In the genomic region with DNA sequence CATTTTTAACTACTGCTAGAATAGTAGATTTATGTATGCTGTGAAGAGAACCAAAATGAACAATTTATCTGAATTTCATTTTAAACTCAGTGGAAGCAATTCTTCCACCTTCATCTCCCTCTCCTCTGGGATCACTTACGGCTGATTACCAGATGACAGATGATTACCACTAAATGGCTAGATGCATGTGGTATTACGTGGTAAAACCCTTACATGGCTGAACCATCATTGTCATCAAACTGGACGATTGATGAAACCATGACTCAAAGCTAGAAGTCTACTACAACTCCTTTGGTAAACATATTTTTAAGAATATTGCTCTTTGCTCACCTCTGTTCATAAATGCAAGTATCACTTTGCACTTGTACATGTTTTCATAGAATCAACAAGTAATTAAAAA, we compare ENCODE assay signal across 24 cellular contexts. TPM values are rescaled to one million over a fixed set of nuclear protein-coding genes. Genes with fewer than 3 reads are reported as not detected.
A peak's percentile ranks its signal among the peaks of the same experiment; 100 is the strongest.
DNase-seq lines count a peak whose midpoint lies in the region; ATAC-seq and TF ChIP-seq lines count a peak whose summit lies in the region.
"Had no signal": no experiment of that assay in that cellular context is flagged by ENCODE, and none has a peak within 500 bp of the region (broad histone marks: within the 10 kb centered on the region; RNA-seq: fewer than 3 reads in every experiment).

No MANE protein-coding gene starts in this region.

- no peak for TF ChIP-seq EP300 in SK-N-SH (IDR thresholded peaks at IDR 0.05; ENCODE audit: borderline replicate concordance in 1 of 2, low read depth in 1 of 2, low read length in 1 of 2)

- peak overlapping the region; percentile 29 for H3K4me2 ChIP-seq in HCT116 (ENCODE audit: low read length)
- 0 out of 2 replicates have a peak overlapping the region, but pooled peaks have one; percentile 29 for H3K4me2 ChIP-seq in SK-N-SH

- no TSS peak for BruUV-seq in HCT116 (replicated peaks; lab: Mats Ljungman, UMichigan)

- no peak overlapping the region for H3K4me3 ChIP-seq in AG04450 (ENCODE audit: low read depth, low read length)
- H3K4me3 ChIP-seq in HCT116 (replicated peaks in 1 of 2; ENCODE audit: low read depth in 1 of 2, low read length in 2 of 2): no peak overlapping the region
- no peak overlapping the region for H3K4me3 ChIP-seq in SK-N-SH (ENCODE audit: low read depth in 2 of 2, low read length in 1 of 2)
- H3K4me3 ChIP-seq in uterus: no peak overlapping the region
- H3K4me3 ChIP-seq: dorsolateral prefrontal cortex, gastrocnemius medialis, right lobe of liver had no signal

- DNase-seq in AG04450 (ENCODE audit: low read depth, low spot score) (no peak), HCT116 (ENCODE audit: low read depth, low spot score) (no peak), SK-N-SH (no peak), iris pigment epithelial cell (ENCODE audit: low read depth) (peak; percentile 50), uterus (no peak), KBM-7 (no peak), NOMO-1 (lab: John Stamatoyannopoulos, UW; ENCODE audit: unreplicated experiment in 2 of 2) (no peak), NCI-H2227 (lab: John Stamatoyannopoulos, UW; ENCODE audit: unreplicated experiment) (no peak)
- DNase-seq: activated CD4-positive, alpha-beta memory T cell treated with anti-CD3 and anti-CD28 coated beads for 36 hours; activated gamma-delta T cell treated with Interleukin-2 at 50 U/mL for 16 hours; CD4-positive, alpha-beta T cell; DMS 273 treated with DMSO at 0.1 percent for 48 hours; dorsolateral prefrontal cortex; gastrocnemius medialis; GF-D8; GOT3; naive thymus-derived CD8-positive, alpha-beta T cell; NCI-H1092 treated with DMSO at 0.1 percent for 48 hours; NCI-H2171 treated with DMSO at 0.1 percent for 48 hours; NCI-H69; right lobe of liver had no signal

- intact Hi-C loops in HCT116 (cut with micrococcal nuclease) (no loop called here), uterus (cut with DNase I; ENCODE audit: low total_unique reads) (no loop called here)

- H3K27me3 ChIP-seq in AG04450 (ENCODE audit: control insufficient read depth, insufficient read depth, low read length): no peaks in the 10 kb centered on the region
- no peaks in the 10 kb centered on the region for H3K27me3 ChIP-seq in HCT116 (ENCODE audit: insufficient read depth, low read length)
- H3K27me3 ChIP-seq in SK-N-SH (ENCODE audit: insufficient read depth): no peaks in the 10 kb centered on the region
- no peaks in the 10 kb centered on the region for H3K27me3 ChIP-seq in uterus
- H3K27me3 ChIP-seq: gastrocnemius medialis, right lobe of liver had no signal

- TF ChIP-seq RAD21 in HCT116 (IDR thresholded peaks at IDR 0.05; ENCODE audit: low read depth) (no peak), SK-N-SH (IDR thresholded peaks at IDR 0.05; ENCODE audit: low read length) (no peak)

- no peak for TF ChIP-seq CTCF in AG04450 (IDR thresholded peaks at IDR 0.05; ENCODE audit: low read depth, low read length)
- TF ChIP-seq CTCF in HCT116 (IDR thresholded peaks at IDR 0.05 in 2 of 3, conservative IDR thresholded peaks at IDR 0.05 in 1 of 3; ENCODE audit: borderline replicate concordance in 1 of 3, insufficient read depth in 1 of 3, low read depth in 2 of 3, low read length in 2 of 3): no peak
- no peak for TF ChIP-seq CTCF in SK-N-SH (IDR thresholded peaks at IDR 0.05)
- TF ChIP-seq CTCF in uterus (IDR thresholded peaks at IDR 0.05): no peak

- no peak overlapping the region for H3K9ac ChIP-seq in HCT116 (ENCODE audit: low read length)
- no peak overlapping the region for H3K9ac ChIP-seq in SK-N-SH
- H3K9ac ChIP-seq: parathyroid adenoma had no signal

- TF ChIP-seq POLR2A in HCT116 (IDR thresholded peaks at IDR 0.05; ENCODE audit: borderline replicate concordance, extremely low read depth, insufficient read depth, insufficient read length) (no peak), uterus (IDR thresholded peaks at IDR 0.05) (no peak)

- 42% methylated on average over 3 of the region's 3 CpGs for whole genome bisulfite sequencing in SK-N-SH (ENCODE audit: low lambda C conversion rate)

- CTCF ChIA-PET in AG04450 (lab: Charles Lee) (no interaction called here), HCT116 (lab: Charles Lee) (no interaction called here), SK-N-SH (lab: Yijun Ruan, JAX) (interaction anchor here (0.6 to 0.7 kb wide), 2 partner anchors 20 to 1512 kb away, joined by 3 read pairs; no protein-coding TSS in a partner anchor)

- H2AFZ ChIP-seq in HCT116 (ENCODE audit: low read depth, low read length, poor library complexity, severe bottlenecking) (no peak overlapping the region), SK-N-SH (ENCODE audit: low read depth) (no peak overlapping the region)
- H2AFZ ChIP-seq: parathyroid adenoma had no signal

- H3K79me2 ChIP-seq in HCT116 (ENCODE audit: insufficient read depth, low read length) (no peaks in the 10 kb centered on the region), SK-N-SH (ENCODE audit: insufficient read depth) (no peaks in the 10 kb centered on the region)
- H3K79me2 ChIP-seq: parathyroid adenoma had no signal

- no peaks in the 10 kb centered on the region for H3K36me3 ChIP-seq in HCT116 (ENCODE audit: control insufficient read depth in 1 of 2, insufficient read depth in 2 of 2, low read length in 2 of 2)
- no peaks in the 10 kb centered on the region for H3K36me3 ChIP-seq in SK-N-SH (replicated peaks in 1 of 2; ENCODE audit: control insufficient read depth in 1 of 2, insufficient read depth in 2 of 2, low read length in 1 of 2)
- H3K36me3 ChIP-seq in uterus: no peaks in the 10 kb centered on the region
- H3K36me3 ChIP-seq: gastrocnemius medialis, right lobe of liver had no signal

- H3K9me3 ChIP-seq in AG04450 (ENCODE audit: control insufficient read depth, insufficient read depth, low read length) (no peaks in the 10 kb centered on the region), HCT116 (ENCODE audit: control insufficient read depth in 1 of 2, insufficient read depth in 1 of 2, low read depth in 1 of 2, low read length in 2 of 2) (no peaks in the 10 kb centered on the region), SK-N-SH (no peaks in the 10 kb centered on the region), uterus (no peaks in the 10 kb centered on the region)
- H3K9me3 ChIP-seq: gastrocnemius medialis, right lobe of liver had no signal

- RAD21 ChIA-PET in HCT116 (lab: Charles Lee; ENCODE audit: low non-redundant PET in 1 of 2, low total read pairs in 2 of 2, uncharacterized antibody in 2 of 2, unreplicated experiment in 2 of 2): no interaction called here

- in situ Hi-C loops in KBM-7 (cut with MboI; ENCODE audit: low pct_unique_long_range_greater_than_20kb, low sequenced_read_pairs): no loop called here

- peaks cover 19% of the 10 kb centered on the region for H3F3A ChIP-seq in SK-N-SH (replicated peaks; ENCODE audit: insufficient read depth)

- ATAC-seq in HCT116: no peak
- ATAC-seq: gastrocnemius medialis; naive thymus-derived CD8-positive, alpha-beta T cell; right lobe of liver; stimulated activated memory B cell treated with anti-CD40 and anti-IgM and Interleukin-4, amounts not matched to agents 10 μg/mL and 1 μg/mL and 100 μg/mL, for 72 hours had no signal

- peak overlapping the region; percentile 57 for H3K27ac ChIP-seq in AG04450 (ENCODE audit: low read depth, low read length)
- no peak overlapping the region for H3K27ac ChIP-seq in HCT116 (ENCODE audit: low read depth, low read length)
- H3K27ac ChIP-seq in SK-N-SH (ENCODE audit: low read depth in 2 of 2, low read length in 1 of 2): peak overlapping the region in 1 of 2 experiments; percentile 83; a peak in 2 of 4 replicates
- H3K27ac ChIP-seq in uterus: no peak overlapping the region
- H3K27ac ChIP-seq: dorsolateral prefrontal cortex, gastrocnemius medialis, parathyroid adenoma, right lobe of liver had no signal

- POLR2A ChIA-PET in AG04450 (lab: Yijun Ruan, JAX) (interaction anchor here (0.6 kb wide), 1 partner anchor 10 kb away, joined by 3 read pairs; no protein-coding TSS in a partner anchor), HCT116 (lab: Charles Lee) (no interaction called here), SK-N-SH (lab: Yijun Ruan, JAX) (no interaction called here)

- H4K20me1 ChIP-seq in HCT116 (ENCODE audit: insufficient read depth) (no peaks in the 10 kb centered on the region), SK-N-SH (ENCODE audit: insufficient read depth) (no peaks in the 10 kb centered on the region)

- H3K4me1 ChIP-seq in HCT116 (ENCODE audit: control insufficient read depth in 1 of 2, insufficient read depth in 2 of 2, low read length in 2 of 2) (peaks cover 0 to 14% of the 10 kb centered on the region in 2 experiments; a peak in 2 of 4 replicates), SK-N-SH (ENCODE audit: control insufficient read depth in 1 of 2, insufficient read depth in 2 of 2, low read depth in 1 of 2, low read length in 1 of 2) (peaks cover 0 to 12% of the 10 kb centered on the region in 2 experiments; a peak in 2 of 4 replicates), uterus (no peaks in the 10 kb centered on the region)
- H3K4me1 ChIP-seq: gastrocnemius medialis, parathyroid adenoma, right lobe of liver had no signal

- H3K9me2 ChIP-seq in HCT116 (ENCODE audit: insufficient read depth) (no peaks in the 10 kb centered on the region), SK-N-SH (no peaks in the 10 kb centered on the region)

TF ChIP-seq in HCT116, 20 proteins besides CTCF, POLR2A, EP300 and RAD21 (continues in another document):
- TF ChIP-seq, protein P1, sequence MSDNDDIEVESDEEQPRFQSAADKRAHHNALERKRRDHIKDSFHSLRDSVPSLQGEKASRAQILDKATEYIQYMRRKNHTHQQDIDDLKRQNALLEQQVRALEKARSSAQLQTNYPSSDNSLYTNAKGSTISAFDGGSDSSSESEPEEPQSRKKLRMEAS (IDR thresholded peaks at IDR 0.05): no peak
- TF ChIP-seq TCF7L2 (IDR thresholded peaks at IDR 0.05; ENCODE audit: borderline replicate concordance, extremely low read depth, insufficient read depth, insufficient read length) (no peak), YY1 (IDR thresholded peaks at IDR 0.05; ENCODE audit: extremely low read depth, insufficient replicate concordance, low read depth, low read length) (no peak)

TF ChIP-seq in SK-N-SH, 30 proteins besides CTCF, POLR2A, EP300 and RAD21 (continues in another document):
- peak; percentile 26; the same call in 1 of the 2 replicates for TF ChIP-seq JUND (IDR thresholded peaks at IDR 0.05)
- TF ChIP-seq, protein P2, sequence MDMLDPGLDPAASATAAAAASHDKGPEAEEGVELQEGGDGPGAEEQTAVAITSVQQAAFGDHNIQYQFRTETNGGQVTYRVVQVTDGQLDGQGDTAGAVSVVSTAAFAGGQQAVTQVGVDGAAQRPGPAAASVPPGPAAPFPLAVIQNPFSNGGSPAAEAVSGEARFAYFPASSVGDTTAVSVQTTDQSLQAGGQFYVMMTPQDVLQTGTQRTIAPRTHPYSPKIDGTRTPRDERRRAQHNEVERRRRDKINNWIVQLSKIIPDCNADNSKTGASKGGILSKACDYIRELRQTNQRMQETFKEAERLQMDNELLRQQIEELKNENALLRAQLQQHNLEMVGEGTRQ (IDR thresholded peaks at IDR 0.05; ENCODE audit: borderline replicate concordance, low read depth, low read length): no peak

RNA-seq across cellular contexts. Expression of a gene that starts 48.5 kb away (rescaled TPM):
- polyA plus RNA-seq in AG04450 (2011; rRNA removed) (53.0 and 54.7 TPM in 2 replicates), SK-N-SH (2012; rRNA removed) (20.6 and 24.1 TPM in 2 replicates)
- polyA minus RNA-seq in AG04450 (2011; rRNA and poly(A)+ RNA removed): 113 and 119 TPM in 2 replicates
- total RNA-seq in HCT116 (2021; ENCODE audit: unreplicated experiment) (0.54 TPM), uterus (10 to 100 TPM in 2 of 4 donors, 1 to 10 TPM in 2; 3.8 to 33.2 (median 12.3) TPM)
- not detected in 2 replicates for polyA plus RNA-seq in HCT116 (2012)
- 17.3 and 18.3 TPM in 2 replicates for polyA plus RNA-seq in SK-N-SH (2012; cell fraction: cytosol; rRNA removed)
- polyA plus RNA-seq in SK-N-SH (2012; cell fraction: nucleus; rRNA removed): 39.5 and 50.7 TPM in 2 replicates
- total RNA-seq: HT-29 had no signal
